30 cellular contexts compared by ENCODE assay signal in the genomic region with DNA sequence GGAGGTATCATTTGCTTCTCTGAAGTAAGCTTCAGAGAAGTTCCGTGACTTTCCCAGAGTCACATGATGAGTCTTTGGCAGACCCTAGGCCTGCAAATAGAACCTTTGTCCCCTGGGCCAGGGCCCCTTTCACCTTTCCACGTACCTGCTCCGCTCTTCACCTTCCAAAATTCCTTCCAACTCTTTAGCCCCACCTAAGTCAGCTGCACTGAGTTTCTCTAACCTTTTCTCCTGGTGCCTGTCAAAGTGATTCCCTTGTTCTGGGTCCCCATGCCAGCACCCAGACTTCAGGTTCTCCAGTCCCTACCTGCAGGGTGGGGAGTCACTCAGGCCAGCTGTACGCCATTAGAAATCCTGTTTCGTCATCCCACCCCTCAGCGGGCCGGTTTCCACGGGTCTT. TPM values are rescaled to one million over a fixed set of nuclear protein-coding genes. Genes with fewer than 3 reads are reported as not detected.
"Had no signal": no experiment of that assay in that cellular context is flagged by ENCODE, and none has a peak within 500 bp of the region (broad histone marks: within the 10 kb centered on the region; RNA-seq: fewer than 3 reads in every experiment).

No MANE protein-coding gene starts in this region.

- DNase-seq: stimulated activated CD4-positive, alpha-beta T cell treated with anti-CD3 and anti-CD28 coated beads, Interleukin-2, amount 100 ng/mL, for 48 hours; stimulated activated CD4-positive, alpha-beta T cell treated with anti-CD3 and anti-CD28 coated beads, Interleukin-4, amount 100 ng/mL, for 1 hour; stimulated activated CD4-positive, alpha-beta T cell treated with anti-CD3 and anti-CD28 coated beads, Interleukin-4, amount 100 ng/mL, for 24 hours; stimulated activated CD4-positive, alpha-beta T cell treated with anti-CD3 and anti-CD28 coated beads, Interleukin-4, amount 100 ng/mL, for 4 hours; stimulated activated CD8-positive, alpha-beta memory T cell treated with anti-CD3 and anti-CD28 coated beads, Interleukin-4, amount 100 ng/mL, for 48 hours; stimulated activated naive B cell treated with anti-CD40 and anti-IgM and Interleukin-4, amounts not matched to agents 10 μg/mL and 1 μg/mL and 100 μg/mL, for 72 hours; stimulated activated naive CD4-positive, alpha-beta T cell; stimulated activated naive CD4-positive, alpha-beta T cell treated with Interleukin-2 at 50 U/mL for 16 hours; stimulated activated naive CD8-positive, alpha-beta T cell treated with anti-CD3 and anti-CD28 coated beads, Interleukin-15, amount 100 ng/mL, for 72 hours; stimulated activated naive CD8-positive, alpha-beta T cell treated with anti-CD3 and anti-CD28 coated beads, Interleukin-15, Interleukin-2, amounts not matched to agents 100 U/mL and 50 U/mL, for 24 hours; stomach; substantia nigra; testis; thyroid gland; tibial artery; transverse colon; trophoblast cell; upper lobe of left lung; upper lobe of right lung; uterus had no signal

- H3K27me3 ChIP-seq: stomach, testis, thyroid gland, tibial artery, tibial nerve, transverse colon, upper lobe of left lung, upper lobe of right lung, uterus had no signal

- H3K4me1 ChIP-seq: stomach, suprapubic skin, testis, thyroid gland, tibial artery, tibial nerve, transverse colon, upper lobe of left lung, upper lobe of right lung, uterus had no signal

- ATAC-seq: stimulated activated effector memory CD8-positive, alpha-beta T cell treated with anti-CD3 and anti-CD28 coated beads, Interleukin-12 subunit alpha, Interleukin-12 subunit beta, amount 100 ng/mL, for 72 hours; stimulated activated memory B cell treated with anti-CD40 and anti-IgM and Interleukin-4, amounts not matched to agents 10 μg/mL and 1 μg/mL and 100 μg/mL, for 72 hours; stimulated activated naive B cell treated with anti-CD40 and anti-IgM and Interleukin-4, amounts not matched to agents 10 μg/mL and 1 μg/mL and 100 μg/mL, for 72 hours; stimulated activated naive CD8-positive, alpha-beta T cell treated with anti-CD3 and anti-CD28 coated beads, Interleukin-15, amount 100 ng/mL, for 72 hours; stimulated activated naive CD8-positive, alpha-beta T cell treated with anti-CD3 and anti-CD28 coated beads, Interleukin-15, Interleukin-2, amounts not matched to agents 100 U/mL and 50 U/mL, for 24 hours; upper lobe of right lung had no signal

- H3K9me3 ChIP-seq: stomach, suprapubic skin, testis, thoracic aorta, thyroid gland, tibial artery, tibial nerve, transverse colon, upper lobe of left lung, upper lobe of right lung, uterus had no signal

- H3K36me3 ChIP-seq: stomach, suprapubic skin, thoracic aorta, thyroid gland, tibial artery, tibial nerve, transverse colon, upper lobe of left lung, upper lobe of right lung, uterus had no signal

- H3K27ac ChIP-seq: stomach, suprapubic skin, testis, thoracic aorta, thyroid gland, tibial artery, tibial nerve, transverse colon, upper lobe of left lung, upper lobe of right lung, uterus had no signal

- FAIRE-seq: urothelium cell line had no signal

- H3K4me3 ChIP-seq: stomach, suprapubic skin, testis, thoracic aorta, thyroid gland, tibial artery, tibial nerve, transverse colon, upper lobe of left lung, upper lobe of right lung, uterus had no signal

RNA-seq across cellular contexts. Expression of a gene that starts 12.8 kb away (rescaled TPM):
- total RNA-seq: stomach, subcutaneous adipose tissue, suprapubic skin, temporal lobe, thoracic aorta, thyroid gland, tibial nerve, transverse colon, upper lobe of left lung, upper lobe of right lung, ureter, urinary bladder, uterus had no signal
- polyA plus RNA-seq: stomach, urinary bladder had no signal
